Comparison of ENCODE assay signal across 17 cellular contexts in the genomic region with DNA sequence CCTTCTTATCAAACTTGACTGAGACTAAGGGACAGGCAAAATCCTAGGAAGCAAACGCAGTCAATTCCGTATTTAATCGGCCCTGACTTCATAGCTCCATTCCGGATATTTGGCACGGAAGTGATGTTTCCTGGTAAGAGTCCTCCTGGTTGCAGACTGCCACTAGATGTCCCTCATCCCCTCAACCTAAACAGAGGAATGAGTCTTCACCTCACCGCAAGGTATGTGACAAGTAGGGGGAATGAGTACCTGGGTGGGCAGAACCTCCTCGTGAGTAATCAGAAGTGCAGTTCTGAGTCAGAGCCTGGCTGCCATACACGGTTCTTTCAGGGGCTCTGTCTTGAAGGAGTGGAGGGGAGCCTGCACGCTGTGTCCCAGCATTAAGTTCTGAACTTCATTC.
A peak's percentile ranks its signal among the peaks of the same experiment; 100 is the strongest.
DNase-seq lines count a peak whose midpoint lies in the region; ATAC-seq and TF ChIP-seq lines count a peak whose summit lies in the region.
"Had no signal": no experiment of that assay in that cellular context is flagged by ENCODE, and none has a peak within 500 bp of the region (broad histone marks: within the 10 kb centered on the region; RNA-seq: fewer than 3 reads in every experiment).

No MANE protein-coding gene starts in this region.

- no peak overlapping the region for H3K9ac ChIP-seq in HCT116 (ENCODE audit: low read length)
- no peak overlapping the region for H3K9ac ChIP-seq in PC-3 (ENCODE audit: low read length)
- no peak overlapping the region for H3K9ac ChIP-seq in neural progenitor cell

- RAD21 ChIA-PET in HCT116 (lab: Charles Lee; ENCODE audit: low non-redundant PET in 1 of 2, low total read pairs in 2 of 2, uncharacterized antibody in 2 of 2, unreplicated experiment in 2 of 2): no interaction called here

- H3K27ac Mint-ChIP-seq in neural progenitor cell: no peak overlapping the region
- no peak overlapping the region for H3K27ac Mint-ChIP-seq in effector memory CD8-positive, alpha-beta T cell
- no peak overlapping the region for H3K27ac Mint-ChIP-seq in activated T-helper 17 cell treated with anti-CD3 and anti-CD28 coated beads, Interleukin-2, amount 50 U/mL, for 72 hours
- H3K27ac Mint-ChIP-seq in T-helper 2 cell treated with Interferon-gamma antibody and Interleukin-4, amounts not matched to agents 5 μg/mL and 100 μg/mL, for 36 hours: no peak overlapping the region
- H3K27ac Mint-ChIP-seq: B cell had no signal

- H3K4me3 Mint-ChIP-seq in neural progenitor cell: no peak overlapping the region
- no peak overlapping the region for H3K4me3 Mint-ChIP-seq in effector memory CD8-positive, alpha-beta T cell
- no peak overlapping the region for H3K4me3 Mint-ChIP-seq in activated T-helper 17 cell treated with anti-CD3 and anti-CD28 coated beads, Interleukin-2, amount 50 U/mL, for 72 hours
- H3K4me3 Mint-ChIP-seq in T-helper 2 cell treated with Interferon-gamma antibody and Interleukin-4, amounts not matched to agents 5 μg/mL and 100 μg/mL, for 36 hours: no peak overlapping the region
- H3K4me3 Mint-ChIP-seq: B cell had no signal

- DNase-seq in HCT116 (ENCODE audit: low read depth, low spot score) (peak; percentile 40), PC-3 (peak; percentile 53), foreskin keratinocyte (peak; percentile 23 to 37), neural progenitor cell (ENCODE audit: low spot score) (no peak), GM19240 (ENCODE audit: insufficient read length, low spot score) (no peak)
- DNase-seq in effector memory CD8-positive, alpha-beta T cell: no peak
- no peak for DNase-seq in T-helper 2 cell treated with Interferon-gamma antibody and Interleukin-4, amounts not matched to agents 5 μg/mL and 100 μg/mL, for 36 hours (ENCODE audit: low spot score)
- DNase-seq: activated effector memory CD4-positive, alpha-beta T cell treated with anti-CD3 and anti-CD28 coated beads, Interleukin-2, amount 50 U/mL, for 16 hours; dermis blood vessel endothelial cell; NCI-H1048; NCI-H2081 treated with DMSO at 0.1 percent for 48 hours; NCI-H774; posterior cingulate gyrus; tibial artery had no signal

- no peaks in the 10 kb centered on the region for H3K9me3 Mint-ChIP-seq in neural progenitor cell
- H3K9me3 Mint-ChIP-seq in effector memory CD8-positive, alpha-beta T cell: peaks cover 10 to 24% of the 10 kb centered on the region in 2 donors
- peaks cover 10% of the 10 kb centered on the region for H3K9me3 Mint-ChIP-seq in activated T-helper 17 cell treated with anti-CD3 and anti-CD28 coated beads, Interleukin-2, amount 50 U/mL, for 72 hours
- no peaks in the 10 kb centered on the region for H3K9me3 Mint-ChIP-seq in T-helper 2 cell treated with Interferon-gamma antibody and Interleukin-4, amounts not matched to agents 5 μg/mL and 100 μg/mL, for 36 hours

- H2AFZ ChIP-seq in HCT116 (ENCODE audit: low read depth, low read length, poor library complexity, severe bottlenecking) (peak overlapping the region; percentile 71), PC-3 (ENCODE audit: low read length) (no peak overlapping the region), neural progenitor cell (replicated peaks) (no peak overlapping the region)

- H3K9me3 ChIP-seq in HCT116 (ENCODE audit: control insufficient read depth in 1 of 2, insufficient read depth in 1 of 2, low read depth in 1 of 2, low read length in 2 of 2): no peaks in the 10 kb centered on the region
- no peaks in the 10 kb centered on the region for H3K9me3 ChIP-seq in PC-3 (ENCODE audit: low read length)
- no peaks in the 10 kb centered on the region for H3K9me3 ChIP-seq in neural progenitor cell (ENCODE audit: low read depth)
- H3K9me3 ChIP-seq: tibial artery had no signal

- ATAC-seq in HCT116 (peak; percentile 95), PC-3 (peak; percentile 18; the same call in 1 of the 2 replicates), foreskin keratinocyte (peak; percentile 28)
- no peak for ATAC-seq in effector memory CD8-positive, alpha-beta T cell (replicated peaks)
- no peak for ATAC-seq in activated T-helper 17 cell treated with anti-CD3 and anti-CD28 coated beads, Interleukin-2, amount 50 U/mL, for 72 hours (replicated peaks)

- H3K4me1 ChIP-seq in HCT116 (ENCODE audit: control insufficient read depth in 1 of 2, insufficient read depth in 2 of 2, low read length in 2 of 2) (peaks cover 0 to 6% of the 10 kb centered on the region in 2 experiments; a peak in 1 of 4 replicates), PC-3 (ENCODE audit: insufficient read depth, low read length) (no peaks in the 10 kb centered on the region), foreskin keratinocyte (peaks cover 7% of the 10 kb centered on the region), neural progenitor cell (no peaks in the 10 kb centered on the region)

- H3K36me3 ChIP-seq in HCT116 (ENCODE audit: control insufficient read depth in 1 of 2, insufficient read depth in 2 of 2, low read length in 2 of 2): no peaks in the 10 kb centered on the region
- no peaks in the 10 kb centered on the region for H3K36me3 ChIP-seq in PC-3 (ENCODE audit: low read depth, low read length)
- no peaks in the 10 kb centered on the region for H3K36me3 ChIP-seq in neural progenitor cell
- H3K36me3 ChIP-seq: tibial artery had no signal

- no peaks in the 10 kb centered on the region for H3K9me2 ChIP-seq in HCT116 (ENCODE audit: insufficient read depth)
- H3K9me2 ChIP-seq in PC-3 (replicated peaks; ENCODE audit: low read length): no peaks in the 10 kb centered on the region

- H3K27ac ChIP-seq in HCT116 (ENCODE audit: low read depth, low read length) (no peak overlapping the region), PC-3 (ENCODE audit: low read length) (0 out of 2 replicates have a peak overlapping the region, but pooled peaks have one; percentile 18), foreskin keratinocyte (no peak overlapping the region), neural progenitor cell (no peak overlapping the region)
- H3K27ac ChIP-seq: skin epidermis, tibial artery had no signal

- H4K20me1 ChIP-seq in HCT116 (ENCODE audit: insufficient read depth): no peaks in the 10 kb centered on the region
- no peaks in the 10 kb centered on the region for H4K20me1 ChIP-seq in PC-3 (ENCODE audit: low read length)
- no peaks in the 10 kb centered on the region for H4K20me1 ChIP-seq in neural progenitor cell (ENCODE audit: low read depth)

- H3K4me3 ChIP-seq in HCT116 (replicated peaks in 1 of 2; ENCODE audit: low read depth in 1 of 2, low read length in 2 of 2) (no peak overlapping the region), PC-3 (ENCODE audit: low read length) (no peak overlapping the region), neural progenitor cell (no peak overlapping the region)
- H3K4me3 ChIP-seq: skin epidermis, tibial artery had no signal

- intact Hi-C loops in HCT116 (cut with micrococcal nuclease) (no loop called here), PC-3 (cut with micrococcal nuclease) (no loop called here)

- H3K27me3 Mint-ChIP-seq in neural progenitor cell (ENCODE audit: insufficient read depth, low read depth): peaks cover 3% of the 10 kb centered on the region
- no peaks in the 10 kb centered on the region for H3K27me3 Mint-ChIP-seq in effector memory CD8-positive, alpha-beta T cell
- peaks cover 5% of the 10 kb centered on the region for H3K27me3 Mint-ChIP-seq in activated T-helper 17 cell treated with anti-CD3 and anti-CD28 coated beads, Interleukin-2, amount 50 U/mL, for 72 hours
- no peaks in the 10 kb centered on the region for H3K27me3 Mint-ChIP-seq in T-helper 2 cell treated with Interferon-gamma antibody and Interleukin-4, amounts not matched to agents 5 μg/mL and 100 μg/mL, for 36 hours (ENCODE audit: low read depth)

- H3K79me2 ChIP-seq in HCT116 (ENCODE audit: insufficient read depth, low read length): no peaks in the 10 kb centered on the region
- no peaks in the 10 kb centered on the region for H3K79me2 ChIP-seq in PC-3 (ENCODE audit: low read length)
- no peaks in the 10 kb centered on the region for H3K79me2 ChIP-seq in neural progenitor cell (ENCODE audit: low read depth)

- no peaks in the 10 kb centered on the region for H3K4me1 Mint-ChIP-seq in neural progenitor cell
- H3K4me1 Mint-ChIP-seq in effector memory CD8-positive, alpha-beta T cell (ENCODE audit: low read depth in 2 of 2): no peaks in the 10 kb centered on the region
- no peaks in the 10 kb centered on the region for H3K4me1 Mint-ChIP-seq in activated T-helper 17 cell treated with anti-CD3 and anti-CD28 coated beads, Interleukin-2, amount 50 U/mL, for 72 hours
- no peaks in the 10 kb centered on the region for H3K4me1 Mint-ChIP-seq in T-helper 2 cell treated with Interferon-gamma antibody and Interleukin-4, amounts not matched to agents 5 μg/mL and 100 μg/mL, for 36 hours (ENCODE audit: low read depth)
- H3K4me1 Mint-ChIP-seq: B cell had no signal

- peak; percentile 61 for TF ChIP-seq RAD21 in HCT116 (IDR thresholded peaks at IDR 0.05; ENCODE audit: low read depth)

- H3K4me2 ChIP-seq in HCT116 (ENCODE audit: low read length) (peak overlapping the region; percentile 28), PC-3 (ENCODE audit: low read length) (no peak overlapping the region), neural progenitor cell (no peak overlapping the region)

- CTCF ChIA-PET in HCT116 (lab: Charles Lee): no interaction called here
- CTCF ChIA-PET in PC-3 (lab: Charles Lee): no interaction called here

- BruUV-seq in HCT116 (replicated peaks; lab: Mats Ljungman, UMichigan): no TSS peak
- BruUV-seq in PC-3 (replicated peaks; lab: Mats Ljungman, UMichigan): no TSS peak

- POLR2A ChIA-PET in HCT116 (lab: Charles Lee): no interaction called here
- POLR2A ChIA-PET in PC-3 (lab: Charles Lee; ENCODE audit: unreplicated experiment): no interaction called here

- H3F3A ChIP-seq in PC-3 (ENCODE audit: low read length, unreplicated experiment) (no peaks in the 10 kb centered on the region), neural progenitor cell (ENCODE audit: low read depth) (no peaks in the 10 kb centered on the region)

- no peak for TF ChIP-seq POLR2A in HCT116 (IDR thresholded peaks at IDR 0.05; ENCODE audit: borderline replicate concordance, extremely low read depth, insufficient read depth, insufficient read length)

- no peaks in the 10 kb centered on the region for H3K27me3 ChIP-seq in HCT116 (ENCODE audit: insufficient read depth, low read length)
- H3K27me3 ChIP-seq in PC-3 (ENCODE audit: low read length): no peaks in the 10 kb centered on the region
- no peaks in the 10 kb centered on the region for H3K27me3 ChIP-seq in foreskin keratinocyte
- no peaks in the 10 kb centered on the region for H3K27me3 ChIP-seq in neural progenitor cell
- H3K27me3 ChIP-seq: tibial artery had no signal

- no peaks in the 10 kb centered on the region for H3K36me3 Mint-ChIP-seq in neural progenitor cell
- H3K36me3 Mint-ChIP-seq in effector memory CD8-positive, alpha-beta T cell (ENCODE audit: insufficient read depth): no peaks in the 10 kb centered on the region
- no peaks in the 10 kb centered on the region for H3K36me3 Mint-ChIP-seq in activated T-helper 17 cell treated with anti-CD3 and anti-CD28 coated beads, Interleukin-2, amount 50 U/mL, for 72 hours (ENCODE audit: low read depth)
- no peaks in the 10 kb centered on the region for H3K36me3 Mint-ChIP-seq in T-helper 2 cell treated with Interferon-gamma antibody and Interleukin-4, amounts not matched to agents 5 μg/mL and 100 μg/mL, for 36 hours (ENCODE audit: low read depth)

- TF ChIP-seq CTCF in HCT116 (IDR thresholded peaks at IDR 0.05 in 2 of 3, conservative IDR thresholded peaks at IDR 0.05 in 1 of 3; ENCODE audit: borderline replicate concordance in 1 of 3, insufficient read depth in 1 of 3, low read depth in 2 of 3, low read length in 2 of 3) (peak; percentile 29 to 50 (median 39); a peak in 3 of 6 replicates), PC-3 (conservative IDR thresholded peaks at IDR 0.05; ENCODE audit: low read depth, low read length) (peak; percentile 36; the same call in 1 of the 2 replicates), foreskin keratinocyte (conservative IDR thresholded peaks at IDR 0.05) (peak; percentile 26), neural progenitor cell (IDR thresholded peaks at IDR 0.05) (peak; percentile 21)

Comparison
In these comparisons a context has a peak if more than half of its experiments do, and no peak if none do; other contexts are left out.
1. ATAC-seq: peak in HCT116 (single experiment), PC-3 (single experiment) and foreskin keratinocyte (single experiment); none in effector memory CD8-positive, alpha-beta T cell (single experiment) and activated T-helper 17 cell treated with anti-CD3 and anti-CD28 coated beads, Interleukin-2, amount 50 U/mL, for 72 hours (single experiment).
2. DNase-seq: peak in HCT116 (single experiment), PC-3 (single experiment) and foreskin keratinocyte (2 of 2); none in neural progenitor cell (single experiment), GM19240 (single experiment), effector memory CD8-positive, alpha-beta T cell (0 of 3) and T-helper 2 cell treated with Interferon-gamma antibody and Interleukin-4, amounts not matched to agents 5 μg/mL and 100 μg/mL, for 36 hours (single experiment).
3. Peak in every context shown above with its lines, with median percentiles within 50 percentile points of each other: CTCF ChIP-seq.